ENCODE assay signal across 11 cellular contexts in the genomic region with DNA sequence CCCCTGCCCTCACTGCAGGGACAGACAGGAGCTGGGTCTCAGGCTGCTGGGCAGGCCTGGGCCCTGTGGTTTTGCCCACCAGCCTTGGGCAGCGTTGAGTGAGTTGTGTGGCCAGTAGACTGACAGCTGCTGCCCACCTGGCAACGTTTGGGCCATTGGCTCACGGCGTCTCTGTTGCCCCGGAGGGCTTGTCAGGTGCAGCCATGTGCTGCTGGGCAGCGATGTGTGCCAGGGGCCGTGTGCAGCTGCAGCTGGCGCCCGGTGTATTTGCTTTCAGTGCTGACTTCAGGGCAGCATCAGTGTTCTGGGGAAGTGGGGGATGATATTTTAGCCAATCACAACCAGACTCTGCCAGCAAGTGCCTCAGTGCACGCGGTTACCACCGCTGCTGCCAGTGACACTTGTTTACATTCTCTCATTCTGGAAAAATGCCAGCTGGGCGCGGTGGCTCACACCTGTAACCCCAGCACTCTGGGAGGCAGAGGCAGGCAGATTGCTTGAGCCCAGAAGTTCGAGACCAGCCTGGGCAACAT. TPM values are rescaled to one million over a fixed set of nuclear protein-coding genes. Genes with fewer than 3 reads are reported as not detected.
A peak's percentile ranks its signal among the peaks of the same experiment; 100 is the strongest.
DNase-seq lines count a peak whose midpoint lies in the region; ATAC-seq and TF ChIP-seq lines count a peak whose summit lies in the region.
"Had no signal": no experiment of that assay in that cellular context is flagged by ENCODE, and none has a peak within 500 bp of the region (broad histone marks: within the 10 kb centered on the region; RNA-seq: fewer than 3 reads in every experiment).

No MANE protein-coding gene starts in this region.

- 0 out of 2 replicates have a peak, but pooled peaks cover 5% of the 10 kb centered on the region for H4K20me1 ChIP-seq in SU-DHL-6 (ENCODE audit: low read depth, low read length)

- TF ChIP-seq CTCF in SU-DHL-6 (IDR thresholded peaks at IDR 0.05; ENCODE audit: insufficient read depth, low read length, poor library complexity, severe bottlenecking) (no peak), mucosa of descending colon (IDR thresholded peaks at IDR 0.05) (no peak)

- no peaks in the 10 kb centered on the region for H3K4me1 ChIP-seq in mucosa of descending colon (ENCODE audit: low read depth)

- H3K27me3 ChIP-seq in SU-DHL-6 (ENCODE audit: low read length): no peaks in the 10 kb centered on the region
- H3K27me3 ChIP-seq: adrenal gland, hepatocyte had no signal

- H3K9ac ChIP-seq in SU-DHL-6 (ENCODE audit: low read length): no peak overlapping the region

- H3K36me3 ChIP-seq in SU-DHL-6 (ENCODE audit: low read length) (no peaks in the 10 kb centered on the region), mucosa of descending colon (ENCODE audit: low read depth) (no peaks in the 10 kb centered on the region)
- H3K36me3 ChIP-seq: adrenal gland had no signal

- H3K4me3 ChIP-seq in SU-DHL-6 (ENCODE audit: insufficient read depth, low read length, poor library complexity, severe bottlenecking): no peak overlapping the region
- H3K4me3 ChIP-seq in mucosa of descending colon: no peak overlapping the region
- H3K4me3 ChIP-seq: adrenal gland, hepatocyte had no signal

- peaks cover 78% of the 10 kb centered on the region for H3K79me2 ChIP-seq in SU-DHL-6 (ENCODE audit: insufficient read depth, low read length)

- intact Hi-C loops in mucosa of descending colon (cut with DNase I, micrococcal nuclease): no loop called here

- ATAC-seq in mucosa of descending colon: peak; percentile 56
- ATAC-seq in GM19463 (IDR thresholded peaks at IDR 0.05; ENCODE audit: unreplicated experiment): no peak

- H2AFZ ChIP-seq in SU-DHL-6 (ENCODE audit: low read depth, low read length, severe bottlenecking): no peak overlapping the region
- H2AFZ ChIP-seq: hepatocyte had no signal

- DNase-seq in DMS 273 treated with DMSO at 0.1 percent for 48 hours (lab: John Stamatoyannopoulos, UW) (peak; percentile 19), M059J (ENCODE audit: low read depth) (peak; percentile 52), mucosa of descending colon (peak in 2 of 3 donors; percentile 50 to 51), cortex of kidney (lab: John Stamatoyannopoulos, UW) (no peak), cerebellar cortex (ENCODE audit: low spot score) (no peak), NOMO-1 treated with DMSO at 0.1 percent for 48 hours (lab: John Stamatoyannopoulos, UW; ENCODE audit: unreplicated experiment) (no peak)

- H3K9me2 ChIP-seq in SU-DHL-6 (replicated peaks; ENCODE audit: insufficient read depth, low read length): no peaks in the 10 kb centered on the region

- H3K4me2 ChIP-seq in SU-DHL-6 (ENCODE audit: low read depth, low read length, poor library complexity, severe bottlenecking): peak overlapping the region; percentile 11
- H3K4me2 ChIP-seq: hepatocyte had no signal

- no peaks in the 10 kb centered on the region for H3K9me3 ChIP-seq in SU-DHL-6 (ENCODE audit: insufficient read depth, low read length)
- no peaks in the 10 kb centered on the region for H3K9me3 ChIP-seq in mucosa of descending colon
- H3K9me3 ChIP-seq: adrenal gland had no signal

- H3K27ac ChIP-seq in SU-DHL-6 (ENCODE audit: low read depth, low read length): peak overlapping the region; percentile 57
- H3K27ac ChIP-seq: hepatocyte had no signal

- H3F3A ChIP-seq in SU-DHL-6 (ENCODE audit: insufficient read depth): no peaks in the 10 kb centered on the region

RNA-seq across cellular contexts. Expression of a gene that starts 10.6 kb away (rescaled TPM):
- total RNA-seq in M059J (2014; rRNA removed; shearing (Covaris generic)): 35.7 and 56.5 TPM in 2 replicates
- 10 to 100 TPM; 35.9 to 59.6 (median 46.4) TPM for total RNA-seq in mucosa of descending colon

RNA-seq across cellular contexts. Expression of a gene that starts 16.3 kb away (rescaled TPM):
- total RNA-seq in M059J (2014; rRNA removed; shearing (Covaris generic)): 6.9 and 16.4 TPM in 2 replicates
- total RNA-seq in mucosa of descending colon: 10 to 100 TPM in 2 of 3 donors, 1 to 10 TPM in 1; 7.6 to 11.1 (median 10.4) TPM

RNA-seq across cellular contexts. Expression of a gene that starts 22.2 kb away (rescaled TPM):
- total RNA-seq in M059J (2014; rRNA removed; shearing (Covaris generic)): not detected in 2 replicates
- 1 to 10 TPM; 3.2 to 6.0 (median 3.4) TPM for total RNA-seq in mucosa of descending colon
- total RNA-seq: hepatocyte, urinary bladder had no signal

RNA-seq across cellular contexts. Expression of a gene that starts 33.5 kb away (rescaled TPM):
- not detected in 2 replicates for total RNA-seq in M059J (2014; rRNA removed; shearing (Covaris generic))
- total RNA-seq in mucosa of descending colon: 1 to 10 TPM; 1.1 to 5.5 (median 5.5) TPM
- total RNA-seq: adrenal gland, hepatocyte, urinary bladder had no signal

RNA-seq across cellular contexts. Expression of a gene that starts 36.4 kb away (rescaled TPM):
- total RNA-seq in M059J (2014; rRNA removed; shearing (Covaris generic)): not detected in 2 replicates
- total RNA-seq in mucosa of descending colon: 10 to 100 TPM in 2 of 3 donors, 1 to 10 TPM in 1; 8.5 to 62.5 (median 41.8) TPM
- total RNA-seq: urinary bladder had no signal

Comparison
In these comparisons a context has a peak if more than half of its experiments do, and no peak if none do; other contexts are left out.
1. DNase-seq: peak in DMS 273 treated with DMSO at 0.1 percent for 48 hours (single experiment), M059J (single experiment) and mucosa of descending colon (2 of 3); none in cortex of kidney (single experiment), cerebellar cortex (single experiment) and NOMO-1 treated with DMSO at 0.1 percent for 48 hours (single experiment).